Comparison of ENCODE assay signal across 12 cellular contexts in the genomic region with DNA sequence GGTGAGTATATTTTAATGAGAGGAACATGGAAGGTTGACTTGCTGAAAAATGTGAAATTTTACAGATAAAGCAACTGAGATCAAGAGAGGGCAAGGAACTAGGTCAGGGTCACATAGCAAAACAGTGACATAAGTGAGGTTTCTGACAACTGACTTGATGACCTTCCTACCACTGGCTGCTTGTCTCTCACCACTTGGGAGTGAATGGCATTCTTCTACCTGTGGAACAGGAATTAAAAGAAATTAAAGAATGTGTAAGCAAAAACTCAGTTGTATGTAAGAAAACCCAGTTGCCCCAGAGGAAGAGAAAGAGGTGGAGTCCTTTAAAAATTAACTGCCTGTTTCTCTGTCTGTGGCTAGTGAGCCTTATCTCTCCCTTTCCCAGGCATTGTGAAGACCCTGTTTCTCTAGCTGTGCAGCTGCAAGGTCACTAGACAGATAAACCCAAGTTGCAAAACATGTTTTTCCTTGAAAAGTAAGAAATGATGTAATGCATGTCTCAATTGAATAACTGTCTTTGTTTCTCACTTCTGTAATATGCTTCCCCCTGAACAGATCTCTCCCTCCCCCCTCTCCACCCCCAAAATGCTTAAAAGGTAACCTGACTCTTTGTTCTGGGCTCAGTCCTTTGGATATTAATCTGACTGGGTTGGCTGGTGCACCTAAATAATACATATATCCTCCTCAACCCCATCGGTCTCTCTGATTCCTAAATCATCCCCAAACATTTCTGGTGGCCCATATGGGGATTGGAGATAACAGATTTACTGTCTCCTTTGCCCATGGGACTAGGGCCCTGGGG. TPM values are rescaled to one million over a fixed set of nuclear protein-coding genes. Genes with fewer than 3 reads are reported as not detected.
A peak's percentile ranks its signal among the peaks of the same experiment; 100 is the strongest.
DNase-seq lines count a peak whose midpoint lies in the region; ATAC-seq and TF ChIP-seq lines count a peak whose summit lies in the region.
"Had no signal": no experiment of that assay in that cellular context is flagged by ENCODE, and none has a peak within 500 bp of the region (broad histone marks: within the 10 kb centered on the region; RNA-seq: fewer than 3 reads in every experiment).

No MANE protein-coding gene starts in this region.

- peak in 1 of 2 experiments; percentile 53 for DNase-seq in HL-60 (ENCODE audit: low read depth in 1 of 2, low spot score in 1 of 2)
- peak; percentile 32 for DNase-seq in SKM-1 treated with dmso at 0.1 percent for 144 hours (lab: John Stamatoyannopoulos, UW; ENCODE audit: unreplicated experiment)
- DNase-seq in left ventricle myocardium inferior = no peak
- DNase-seq in sciatic nerve (ENCODE audit: low spot score) = no peak
- no peak for DNase-seq in tibial nerve (ENCODE audit: low spot score in 2 of 2)
- DNase-seq in Ammon's horn (ENCODE audit: low spot score) = no peak
- no peak for DNase-seq in activated gamma-delta T cell treated with Interleukin-2 at 50 U/mL for 16 hours
- DNase-seq: activated T-cell treated with anti-CD3 and anti-CD28 coated beads, Interleukin-2, amount 50 U/mL, for 48 hours; NCI-H774; nephron progenitor cell; T-helper 9 cell had no signal

- ATAC-seq in sciatic nerve (peak; percentile 48), HG02884 (IDR thresholded peaks at IDR 0.05; ENCODE audit: unreplicated experiment) (no peak)

- H3K4me1 ChIP-seq in left ventricle myocardium inferior (peaks cover 36% of the 10 kb centered on the region), tibial nerve (peaks cover 0 to 34% (median 8%) of the 10 kb centered on the region in 4 donors)

- H3K9me3 ChIP-seq in left ventricle myocardium inferior (replicated peaks) = no peaks in the 10 kb centered on the region
- H3K9me3 ChIP-seq in tibial nerve = no peaks in the 10 kb centered on the region

- intact Hi-C loops in left ventricle myocardium inferior (cut with micrococcal nuclease) = no loop called here
- intact Hi-C loops in sciatic nerve (cut with DNase I) = no loop called here

- H3K27ac ChIP-seq in HL-60 (replicated peaks) (peak overlapping the region; percentile 68), left ventricle myocardium inferior (replicated peaks) (peak overlapping the region; percentile 78), tibial nerve (no peak overlapping the region)

- WGBS in tibial nerve, 2 donors = 56 to 67% methylated on average over 1 of the region's 1 CpG

- H3K36me3 ChIP-seq in left ventricle myocardium inferior = no peaks in the 10 kb centered on the region
- no peaks in the 10 kb centered on the region for H3K36me3 ChIP-seq in tibial nerve

- no peak for TF ChIP-seq CTCF in HL-60 (IDR thresholded peaks at IDR 0.05; ENCODE audit: insufficient read depth, low read length)
- TF ChIP-seq CTCF in left ventricle myocardium inferior (IDR thresholded peaks at IDR 0.05; ENCODE audit: borderline replicate concordance) = no peak
- TF ChIP-seq CTCF in tibial nerve (IDR thresholded peaks at IDR 0.05) = no peak

- no peak for TF ChIP-seq EP300 in tibial nerve (IDR thresholded peaks at IDR 0.05)

- TF ChIP-seq POLR2A in tibial nerve (IDR thresholded peaks at IDR 0.05) = no peak

- H3K4me3 ChIP-seq in HL-60 (replicated peaks; ENCODE audit: insufficient read depth, low read length) = peak overlapping the region; percentile 69
- peak overlapping the region; percentile 63 for H3K4me3 ChIP-seq in left ventricle myocardium inferior
- peak overlapping the region in 1 of 4 donors; percentile 42 for H3K4me3 ChIP-seq in tibial nerve

- H3K27me3 ChIP-seq in HL-60 (ENCODE audit: insufficient read depth, poor library complexity, severe bottlenecking) (no peaks in the 10 kb centered on the region), left ventricle myocardium inferior (ENCODE audit: low read depth) (no peaks in the 10 kb centered on the region), tibial nerve (no peaks in the 10 kb centered on the region)

RNA-seq across cellular contexts. Expression of a gene that starts 23.4 kb away (rescaled TPM):
- 0.27 TPM for total RNA-seq in left ventricle myocardium inferior
- total RNA-seq in sciatic nerve = not detected
- under 1 TPM in 1 of 4 donors, not detected in 3; 0.98 TPM for total RNA-seq in tibial nerve

Comparison
In these comparisons a context has a peak if more than half of its experiments do, and no peak if none do; other contexts are left out.
1. H3K27ac ChIP-seq: peak in HL-60 (single experiment) and left ventricle myocardium inferior (single experiment); none in tibial nerve (0 of 4).